In genomic region chr12:6937481-6938352, GRCh38 we compare ENCODE assay signal across 8 cellular contexts.
DNase-seq lines count a peak whose midpoint lies in the region; ATAC-seq and FAIRE-seq lines count a peak whose summit lies in the region.

No MANE protein-coding gene starts in this region.

- ATAC-seq in HG03442 (IDR thresholded peaks at IDR 0.05; ENCODE audit: unreplicated experiment) = peak; percentile 88

- H3K4me1 ChIP-seq in BLaER1 = peaks cover 67% of the 10 kb centered on the region

- H3K4me2 ChIP-seq in BLaER1 = peak overlapping the region; percentile 99

- H3K27me3 ChIP-seq in BLaER1 (no peaks in the 10 kb centered on the region), layer of hippocampus (ENCODE audit: control insufficient read depth, insufficient read depth, low read length) (no peaks in the 10 kb centered on the region)

- peaks cover 74% of the 10 kb centered on the region for H3K36me3 ChIP-seq in BLaER1

- DNase-seq in GM19238 (ENCODE audit: insufficient read length, low spot score) (peak; percentile 84), NCI-H524 treated with DMSO at 0.1 percent for 48 hours (lab: John Stamatoyannopoulos, UW) (peak; percentile 54)
- DNase-seq in activated CD4-positive, alpha-beta T cell treated with anti-CD3 and anti-CD28 coated beads for 48 hours = peak; percentile 95
- peak; percentile 85 to 91 for DNase-seq in stimulated activated CD4-positive, alpha-beta T cell treated with anti-CD3 and anti-CD28 coated beads, Interleukin-1b, Interleukin-23, amount 100 ng/mL, for 4 hours (ENCODE audit: low read depth in 2 of 2)

- peak overlapping the region; percentile 93 for H3K4me3 ChIP-seq in BLaER1

- no peaks in the 10 kb centered on the region for H3K9me3 ChIP-seq in BLaER1

- peak overlapping the region; percentile 99 for H3K9ac ChIP-seq in BLaER1

- H3K27ac ChIP-seq in BLaER1 (peak overlapping the region; percentile 99), layer of hippocampus (ENCODE audit: low read depth, low read length) (peak overlapping the region; percentile 99)

- H4K20me1 ChIP-seq in BLaER1 = peaks cover 29% of the 10 kb centered on the region; the same call in 1 of the 2 replicates

- peak; percentile 65 for FAIRE-seq in colon (lab: Jason Lieb, UNC)

Comparison
In these comparisons a context has a peak if more than half of its experiments do, and no peak if none do; other contexts are left out.
1. Peak in every context shown above with its lines: DNase-seq, ATAC-seq, H3K4me3 ChIP-seq and H3K27ac ChIP-seq.